ENCODE assay signal across 14 cellular contexts in the genomic region with DNA sequence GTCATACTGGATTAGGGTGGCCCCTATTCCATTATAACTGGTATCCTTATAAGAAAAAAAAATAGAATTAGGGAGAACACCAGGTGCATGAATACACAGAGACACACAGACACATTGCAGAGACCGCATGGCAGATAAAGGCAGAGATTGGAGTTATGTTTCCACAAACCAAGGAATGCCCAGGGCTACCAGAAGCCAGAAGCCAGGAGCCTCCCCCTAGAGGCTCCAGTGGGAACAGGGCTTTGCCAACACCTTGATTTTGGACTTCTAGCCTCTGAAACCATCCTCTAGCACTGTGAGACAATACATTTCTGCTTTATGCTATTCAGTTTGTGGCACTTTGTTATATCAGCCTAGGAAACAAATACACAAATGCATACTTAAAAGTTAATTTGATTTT. TPM values are rescaled to one million over a fixed set of nuclear protein-coding genes. Genes with fewer than 3 reads are reported as not detected.
A peak's percentile ranks its signal among the peaks of the same experiment; 100 is the strongest.
DNase-seq lines count a peak whose midpoint lies in the region; ATAC-seq and TF ChIP-seq lines count a peak whose summit lies in the region.
"Had no signal": no experiment of that assay in that cellular context is flagged by ENCODE, and none has a peak within 500 bp of the region (broad histone marks: within the 10 kb centered on the region; RNA-seq: fewer than 3 reads in every experiment).

No MANE protein-coding gene starts in this region.

- in situ Hi-C loops in ACHN (cut with HindIII; ENCODE audit: low pct_ligation_motif_present, low pct_unique_long_range_greater_than_20kb, low sequenced_read_pairs) = no loop called here

- DNase-seq in ACHN (peak; percentile 45), RKO (ENCODE audit: low spot score) (peak; percentile 54), glomerular visceral epithelial cell (ENCODE audit: extremely low spot score) (peak; percentile 12), pons (ENCODE audit: low spot score) (no peak)
- DNase-seq in effector CD4-positive, alpha-beta T cell = no peak
- no peak for DNase-seq in CD8-positive, alpha-beta memory T cell
- DNase-seq: activated CD4-positive, alpha-beta T cell treated with anti-CD3 and anti-CD28 coated beads, Interleukin-2, amount 50 U/mL, for 4 hours; adrenal gland; midbrain; MV-4-11; Right ventricle myocardium superior; stimulated activated CD4-positive, alpha-beta T cell treated with anti-CD3 and anti-CD28 coated beads, Interleukin-15, amount 100 ng/mL, for 24 hours had no signal

- H3K27me3 ChIP-seq in CD8-positive, alpha-beta memory T cell (ENCODE audit: insufficient read depth, low read length, poor library complexity, severe bottlenecking) = no peaks in the 10 kb centered on the region
- H3K27me3 ChIP-seq: adrenal gland had no signal

- no peaks in the 10 kb centered on the region for H3K36me3 ChIP-seq in CD8-positive, alpha-beta memory T cell (ENCODE audit: insufficient read depth, low read length)
- H3K36me3 ChIP-seq: adrenal gland had no signal

- POLR2A ChIA-PET in CD8-positive, alpha-beta memory T cell (lab: Charles Lee) = no interaction called here

- peaks cover 25 to 52% (median 40%) of the 10 kb centered on the region in 3 donors for H3K4me1 Mint-ChIP-seq in CD8-positive, alpha-beta memory T cell

- H3K36me3 Mint-ChIP-seq in CD8-positive, alpha-beta memory T cell = peaks cover 0 to 15% (median 6%) of the 10 kb centered on the region in 3 donors

- H3K4me3 ChIP-seq in CD8-positive, alpha-beta memory T cell (ENCODE audit: low read length) = no peak overlapping the region
- H3K4me3 ChIP-seq: adrenal gland had no signal

- CTCF ChIA-PET in CD8-positive, alpha-beta memory T cell (lab: Charles Lee) = interaction anchor here (0.9 kb wide), 1 partner anchor 11 kb away, joined by 3 read pairs; no protein-coding TSS in a partner anchor

- peak overlapping the region in 1 of 8 donors; percentile 77 for H3K27ac Mint-ChIP-seq in CD8-positive, alpha-beta memory T cell

- H3K27ac ChIP-seq in CD8-positive, alpha-beta memory T cell (ENCODE audit: low read depth, low read length) = no peak overlapping the region
- H3K27ac ChIP-seq: adrenal gland had no signal

- H3K4me3 Mint-ChIP-seq in CD8-positive, alpha-beta memory T cell = no peak overlapping the region

- no peaks in the 10 kb centered on the region for H3K27me3 Mint-ChIP-seq in CD8-positive, alpha-beta memory T cell

- no peaks in the 10 kb centered on the region for H3K9me3 ChIP-seq in CD8-positive, alpha-beta memory T cell (ENCODE audit: low read length)
- H3K9me3 ChIP-seq: adrenal gland had no signal

- ATAC-seq in GM21515 (IDR thresholded peaks at IDR 0.05; ENCODE audit: unreplicated experiment) = no peak

- peaks cover 17% of the 10 kb centered on the region for H3K4me1 ChIP-seq in CD8-positive, alpha-beta memory T cell (ENCODE audit: insufficient read depth, low read length)

- no peaks in the 10 kb centered on the region for H3K9me3 Mint-ChIP-seq in CD8-positive, alpha-beta memory T cell

- peak; percentile 43 for TF ChIP-seq CTCF in GM12874 (IDR thresholded peaks at IDR 0.05; ENCODE audit: insufficient read depth, low read depth, low read length)

RNA-seq across cellular contexts. Expression of a gene that starts 10.4 kb away (rescaled TPM):
- total RNA-seq in CD8-positive, alpha-beta memory T cell = 10 to 100 TPM; 47.2 to 47.5 TPM
- polyA plus RNA-seq in CD8-positive, alpha-beta memory T cell = 53.3 TPM

Comparison
In these comparisons a context has a peak if more than half of its experiments do, and no peak if none do; other contexts are left out.
1. DNase-seq: peak in ACHN (single experiment), RKO (single experiment) and glomerular visceral epithelial cell (single experiment); none in effector CD4-positive, alpha-beta T cell (single experiment), pons (single experiment) and CD8-positive, alpha-beta memory T cell (0 of 5).